ENCODE assay signal across 1 cellular context in the genomic region with DNA sequence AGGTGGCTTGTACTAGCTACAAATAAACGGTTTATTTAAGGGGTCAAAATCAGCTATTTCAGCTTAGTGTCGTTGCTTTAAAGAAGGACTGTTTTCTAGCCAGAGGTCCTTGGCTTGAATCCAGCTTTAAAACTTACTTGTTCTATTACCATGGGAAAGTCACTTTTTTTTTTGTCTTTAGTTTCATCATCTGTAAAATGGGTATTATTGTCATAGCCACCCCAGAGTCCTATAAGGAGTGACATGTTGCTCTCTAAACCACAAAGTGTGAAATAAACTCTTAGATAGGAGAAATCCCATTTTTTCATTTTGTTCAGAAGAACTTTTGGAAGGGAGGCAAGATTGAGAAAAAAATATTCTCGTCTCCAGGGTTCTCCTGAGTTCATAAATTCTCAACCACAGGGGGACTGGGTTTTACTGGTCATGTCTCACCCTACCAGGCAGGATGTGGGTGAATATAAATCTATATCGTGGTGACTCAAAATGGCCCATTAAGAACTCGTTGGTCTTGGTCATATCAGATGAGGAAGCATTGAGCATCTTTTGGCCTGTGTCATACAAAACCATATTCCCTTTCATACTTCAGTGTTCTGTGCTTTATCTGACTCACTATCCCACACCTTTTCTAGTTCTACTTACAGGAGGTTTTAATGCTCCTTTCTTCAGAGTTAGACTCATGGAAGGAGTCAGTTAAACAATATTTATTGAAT.
TF ChIP-seq lines count a peak whose summit lies in the region.

No MANE protein-coding gene starts in this region.

TF ChIP-seq in GM12878, 131 proteins besides CTCF, POLR2A, EP300 and RAD21 (continued from another document and continues in another):
- TF ChIP-seq, protein P1, sequence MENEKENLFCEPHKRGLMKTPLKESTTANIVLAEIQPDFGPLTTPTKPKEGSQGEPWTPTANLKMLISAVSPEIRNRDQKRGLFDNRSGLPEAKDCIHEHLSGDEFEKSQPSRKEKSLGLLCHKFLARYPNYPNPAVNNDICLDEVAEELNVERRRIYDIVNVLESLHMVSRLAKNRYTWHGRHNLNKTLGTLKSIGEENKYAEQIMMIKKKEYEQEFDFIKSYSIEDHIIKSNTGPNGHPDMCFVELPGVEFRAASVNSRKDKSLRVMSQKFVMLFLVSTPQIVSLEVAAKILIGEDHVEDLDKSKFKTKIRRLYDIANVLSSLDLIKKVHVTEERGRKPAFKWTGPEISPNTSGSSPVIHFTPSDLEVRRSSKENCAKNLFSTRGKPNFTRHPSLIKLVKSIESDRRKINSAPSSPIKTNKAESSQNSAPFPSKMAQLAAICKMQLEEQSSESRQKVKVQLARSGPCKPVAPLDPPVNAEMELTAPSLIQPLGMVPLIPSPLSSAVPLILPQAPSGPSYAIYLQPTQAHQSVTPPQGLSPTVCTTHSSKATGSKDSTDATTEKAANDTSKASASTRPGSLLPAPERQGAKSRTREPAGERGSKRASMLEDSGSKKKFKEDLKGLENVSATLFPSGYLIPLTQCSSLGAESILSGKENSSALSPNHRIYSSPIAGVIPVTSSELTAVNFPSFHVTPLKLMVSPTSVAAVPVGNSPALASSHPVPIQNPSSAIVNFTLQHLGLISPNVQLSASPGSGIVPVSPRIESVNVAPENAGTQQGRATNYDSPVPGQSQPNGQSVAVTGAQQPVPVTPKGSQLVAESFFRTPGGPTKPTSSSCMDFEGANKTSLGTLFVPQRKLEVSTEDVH (IDR thresholded peaks at IDR 0.05; ENCODE audit: low read depth, partially characterized antibody), result no peak
- peak; percentile 85; the same call in 1 of the 2 replicates for TF ChIP-seq IRF4 (IDR thresholded peaks at IDR 0.05; ENCODE audit: low read depth, low read length)
- no peak for TF ChIP-seq SIX5 (IDR thresholded peaks at IDR 0.05; ENCODE audit: low read depth, low read length, severe bottlenecking)
- peak; percentile 60; the same call in 1 of the 2 replicates for TF ChIP-seq PML (IDR thresholded peaks at IDR 0.05; ENCODE audit: low read length)
- peak; percentile 69 for TF ChIP-seq CREM (IDR thresholded peaks at IDR 0.05; ENCODE audit: low read depth)
- TF ChIP-seq PAX5 (IDR thresholded peaks at IDR 0.05; ENCODE audit: borderline replicate concordance, low read depth, low read length), result peak; percentile 67; the same call in 1 of the 2 replicates
- TF ChIP-seq IKZF1 (conservative IDR thresholded peaks at IDR 0.05), result 0 out of 2 replicates have a peak, but pooled peaks have one; percentile 12
- no peak for TF ChIP-seq KLF5 (IDR thresholded peaks at IDR 0.05; ENCODE audit: partially characterized antibody)
- no peak for TF ChIP-seq TBL1XR1 (IDR thresholded peaks at IDR 0.05; ENCODE audit: low read depth, low read length)
- peak; percentile 81; the same call in 1 of the 2 replicates for TF ChIP-seq MTA3 (IDR thresholded peaks at IDR 0.05; ENCODE audit: borderline replicate concordance, low read length)
- no peak for TF ChIP-seq SUPT20H (IDR thresholded peaks at IDR 0.05; ENCODE audit: borderline replicate concordance, control insufficient read depth, low read depth, low read length)
- TF ChIP-seq, protein P2, sequence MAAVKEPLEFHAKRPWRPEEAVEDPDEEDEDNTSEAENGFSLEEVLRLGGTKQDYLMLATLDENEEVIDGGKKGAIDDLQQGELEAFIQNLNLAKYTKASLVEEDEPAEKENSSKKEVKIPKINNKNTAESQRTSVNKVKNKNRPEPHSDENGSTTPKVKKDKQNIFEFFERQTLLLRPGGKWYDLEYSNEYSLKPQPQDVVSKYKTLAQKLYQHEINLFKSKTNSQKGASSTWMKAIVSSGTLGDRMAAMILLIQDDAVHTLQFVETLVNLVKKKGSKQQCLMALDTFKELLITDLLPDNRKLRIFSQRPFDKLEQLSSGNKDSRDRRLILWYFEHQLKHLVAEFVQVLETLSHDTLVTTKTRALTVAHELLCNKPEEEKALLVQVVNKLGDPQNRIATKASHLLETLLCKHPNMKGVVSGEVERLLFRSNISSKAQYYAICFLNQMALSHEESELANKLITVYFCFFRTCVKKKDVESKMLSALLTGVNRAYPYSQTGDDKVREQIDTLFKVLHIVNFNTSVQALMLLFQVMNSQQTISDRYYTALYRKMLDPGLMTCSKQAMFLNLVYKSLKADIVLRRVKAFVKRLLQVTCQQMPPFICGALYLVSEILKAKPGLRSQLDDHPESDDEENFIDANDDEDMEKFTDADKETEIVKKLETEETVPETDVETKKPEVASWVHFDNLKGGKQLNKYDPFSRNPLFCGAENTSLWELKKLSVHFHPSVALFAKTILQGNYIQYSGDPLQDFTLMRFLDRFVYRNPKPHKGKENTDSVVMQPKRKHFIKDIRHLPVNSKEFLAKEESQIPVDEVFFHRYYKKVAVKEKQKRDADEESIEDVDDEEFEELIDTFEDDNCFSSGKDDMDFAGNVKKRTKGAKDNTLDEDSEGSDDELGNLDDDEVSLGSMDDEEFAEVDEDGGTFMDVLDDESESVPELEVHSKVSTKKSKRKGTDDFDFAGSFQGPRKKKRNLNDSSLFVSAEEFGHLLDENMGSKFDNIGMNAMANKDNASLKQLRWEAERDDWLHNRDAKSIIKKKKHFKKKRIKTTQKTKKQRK (IDR thresholded peaks at IDR 0.05; ENCODE audit: low read depth, low read length), result no peak
- TF ChIP-seq CBX5 (IDR thresholded peaks at IDR 0.05; ENCODE audit: low read depth), result peak; percentile 22; the same call in 1 of the 2 replicates
- TF ChIP-seq POU2F2 (IDR thresholded peaks at IDR 0.05; ENCODE audit: borderline replicate concordance, low read depth, low read length), result peak; percentile 57; the same call in 1 of the 3 replicates
- 0 out of 2 replicates have a peak, but pooled peaks have one; percentile 11 for TF ChIP-seq YY1 (IDR thresholded peaks at IDR 0.05; ENCODE audit: low read depth, low read length)
- TF ChIP-seq, protein P3, sequence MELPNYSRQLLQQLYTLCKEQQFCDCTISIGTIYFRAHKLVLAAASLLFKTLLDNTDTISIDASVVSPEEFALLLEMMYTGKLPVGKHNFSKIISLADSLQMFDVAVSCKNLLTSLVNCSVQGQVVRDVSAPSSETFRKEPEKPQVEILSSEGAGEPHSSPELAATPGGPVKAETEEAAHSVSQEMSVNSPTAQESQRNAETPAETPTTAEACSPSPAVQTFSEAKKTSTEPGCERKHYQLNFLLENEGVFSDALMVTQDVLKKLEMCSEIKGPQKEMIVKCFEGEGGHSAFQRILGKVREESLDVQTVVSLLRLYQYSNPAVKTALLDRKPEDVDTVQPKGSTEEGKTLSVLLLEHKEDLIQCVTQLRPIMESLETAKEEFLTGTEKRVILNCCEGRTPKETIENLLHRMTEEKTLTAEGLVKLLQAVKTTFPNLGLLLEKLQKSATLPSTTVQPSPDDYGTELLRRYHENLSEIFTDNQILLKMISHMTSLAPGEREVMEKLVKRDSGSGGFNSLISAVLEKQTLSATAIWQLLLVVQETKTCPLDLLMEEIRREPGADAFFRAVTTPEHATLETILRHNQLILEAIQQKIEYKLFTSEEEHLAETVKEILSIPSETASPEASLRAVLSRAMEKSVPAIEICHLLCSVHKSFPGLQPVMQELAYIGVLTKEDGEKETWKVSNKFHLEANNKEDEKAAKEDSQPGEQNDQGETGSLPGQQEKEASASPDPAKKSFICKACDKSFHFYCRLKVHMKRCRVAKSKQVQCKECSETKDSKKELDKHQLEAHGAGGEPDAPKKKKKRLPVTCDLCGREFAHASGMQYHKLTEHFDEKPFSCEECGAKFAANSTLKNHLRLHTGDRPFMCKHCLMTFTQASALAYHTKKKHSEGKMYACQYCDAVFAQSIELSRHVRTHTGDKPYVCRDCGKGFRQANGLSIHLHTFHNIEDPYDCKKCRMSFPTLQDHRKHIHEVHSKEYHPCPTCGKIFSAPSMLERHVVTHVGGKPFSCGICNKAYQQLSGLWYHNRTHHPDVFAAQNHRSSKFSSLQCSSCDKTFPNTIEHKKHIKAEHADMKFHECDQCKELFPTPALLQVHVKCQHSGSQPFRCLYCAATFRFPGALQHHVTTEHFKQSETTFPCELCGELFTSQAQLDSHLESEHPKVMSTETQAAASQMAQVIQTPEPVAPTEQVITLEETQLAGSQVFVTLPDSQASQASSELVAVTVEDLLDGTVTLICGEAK (IDR thresholded peaks at IDR 0.05; ENCODE audit: borderline replicate concordance), result no peak
- no peak for TF ChIP-seq TCF12 (IDR thresholded peaks at IDR 0.05; ENCODE audit: low read depth, low read length)
- 0 out of 2 replicates have a peak, but pooled peaks have one; percentile 13 for TF ChIP-seq SMC3 (IDR thresholded peaks at IDR 0.05; ENCODE audit: borderline replicate concordance, low read length)
- TF ChIP-seq, protein P4, sequence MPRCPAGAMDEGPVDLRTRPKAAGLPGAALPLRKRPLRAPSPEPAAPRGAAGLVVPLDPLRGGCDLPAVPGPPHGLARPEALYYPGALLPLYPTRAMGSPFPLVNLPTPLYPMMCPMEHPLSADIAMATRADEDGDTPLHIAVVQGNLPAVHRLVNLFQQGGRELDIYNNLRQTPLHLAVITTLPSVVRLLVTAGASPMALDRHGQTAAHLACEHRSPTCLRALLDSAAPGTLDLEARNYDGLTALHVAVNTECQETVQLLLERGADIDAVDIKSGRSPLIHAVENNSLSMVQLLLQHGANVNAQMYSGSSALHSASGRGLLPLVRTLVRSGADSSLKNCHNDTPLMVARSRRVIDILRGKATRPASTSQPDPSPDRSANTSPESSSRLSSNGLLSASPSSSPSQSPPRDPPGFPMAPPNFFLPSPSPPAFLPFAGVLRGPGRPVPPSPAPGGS (IDR thresholded peaks at IDR 0.05; ENCODE audit: borderline replicate concordance, insufficient read depth, low read depth, low read length, poor library complexity, severe bottlenecking), result peak; percentile 28
- TF ChIP-seq SREBF2 (IDR thresholded peaks at IDR 0.05; ENCODE audit: low read length), result no peak
- TF ChIP-seq EED (IDR thresholded peaks at IDR 0.05; ENCODE audit: low read depth), result peak; percentile 82
- no peak for TF ChIP-seq SMAD5 (IDR thresholded peaks at IDR 0.05; ENCODE audit: low read depth)
- TF ChIP-seq, protein P5, sequence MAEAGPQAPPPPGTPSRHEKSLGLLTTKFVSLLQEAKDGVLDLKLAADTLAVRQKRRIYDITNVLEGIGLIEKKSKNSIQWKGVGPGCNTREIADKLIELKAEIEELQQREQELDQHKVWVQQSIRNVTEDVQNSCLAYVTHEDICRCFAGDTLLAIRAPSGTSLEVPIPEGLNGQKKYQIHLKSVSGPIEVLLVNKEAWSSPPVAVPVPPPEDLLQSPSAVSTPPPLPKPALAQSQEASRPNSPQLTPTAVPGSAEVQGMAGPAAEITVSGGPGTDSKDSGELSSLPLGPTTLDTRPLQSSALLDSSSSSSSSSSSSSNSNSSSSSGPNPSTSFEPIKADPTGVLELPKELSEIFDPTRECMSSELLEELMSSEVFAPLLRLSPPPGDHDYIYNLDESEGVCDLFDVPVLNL (IDR thresholded peaks at IDR 0.05; ENCODE audit: low read depth, low read length), result no peak
- TF ChIP-seq CREB1 (IDR thresholded peaks at IDR 0.05; ENCODE audit: low read depth), result 0 out of 2 replicates have a peak, but pooled peaks have one; percentile 16
- peak; percentile 76; the same call in 1 of the 2 replicates for TF ChIP-seq ZNF217 (IDR thresholded peaks at IDR 0.05)
- TF ChIP-seq DPF2 (IDR thresholded peaks at IDR 0.05), result 0 out of 2 replicates have a peak, but pooled peaks have one; percentile 36
- TF ChIP-seq FOXK2 (IDR thresholded peaks at IDR 0.05), result no peak
- TF ChIP-seq FOXM1 (IDR thresholded peaks at IDR 0.05; ENCODE audit: low read depth, low read length), result peak; percentile 91; the same call in 1 of the 2 replicates
- TF ChIP-seq RUNX3 (IDR thresholded peaks at IDR 0.05; ENCODE audit: low read length), result peak; percentile 95
- TF ChIP-seq ZBED1 (IDR thresholded peaks at IDR 0.05; ENCODE audit: borderline replicate concordance), result peak; percentile 74; the same call in 1 of the 2 replicates
- no peak for TF ChIP-seq SIN3A (IDR thresholded peaks at IDR 0.05; ENCODE audit: low read depth, low read length)
- TF ChIP-seq MEF2A (IDR thresholded peaks at IDR 0.05; ENCODE audit: insufficient read depth, low read depth, low read length), result 0 out of 2 replicates have a peak, but pooled peaks have one; percentile 24
- TF ChIP-seq, protein P6, sequence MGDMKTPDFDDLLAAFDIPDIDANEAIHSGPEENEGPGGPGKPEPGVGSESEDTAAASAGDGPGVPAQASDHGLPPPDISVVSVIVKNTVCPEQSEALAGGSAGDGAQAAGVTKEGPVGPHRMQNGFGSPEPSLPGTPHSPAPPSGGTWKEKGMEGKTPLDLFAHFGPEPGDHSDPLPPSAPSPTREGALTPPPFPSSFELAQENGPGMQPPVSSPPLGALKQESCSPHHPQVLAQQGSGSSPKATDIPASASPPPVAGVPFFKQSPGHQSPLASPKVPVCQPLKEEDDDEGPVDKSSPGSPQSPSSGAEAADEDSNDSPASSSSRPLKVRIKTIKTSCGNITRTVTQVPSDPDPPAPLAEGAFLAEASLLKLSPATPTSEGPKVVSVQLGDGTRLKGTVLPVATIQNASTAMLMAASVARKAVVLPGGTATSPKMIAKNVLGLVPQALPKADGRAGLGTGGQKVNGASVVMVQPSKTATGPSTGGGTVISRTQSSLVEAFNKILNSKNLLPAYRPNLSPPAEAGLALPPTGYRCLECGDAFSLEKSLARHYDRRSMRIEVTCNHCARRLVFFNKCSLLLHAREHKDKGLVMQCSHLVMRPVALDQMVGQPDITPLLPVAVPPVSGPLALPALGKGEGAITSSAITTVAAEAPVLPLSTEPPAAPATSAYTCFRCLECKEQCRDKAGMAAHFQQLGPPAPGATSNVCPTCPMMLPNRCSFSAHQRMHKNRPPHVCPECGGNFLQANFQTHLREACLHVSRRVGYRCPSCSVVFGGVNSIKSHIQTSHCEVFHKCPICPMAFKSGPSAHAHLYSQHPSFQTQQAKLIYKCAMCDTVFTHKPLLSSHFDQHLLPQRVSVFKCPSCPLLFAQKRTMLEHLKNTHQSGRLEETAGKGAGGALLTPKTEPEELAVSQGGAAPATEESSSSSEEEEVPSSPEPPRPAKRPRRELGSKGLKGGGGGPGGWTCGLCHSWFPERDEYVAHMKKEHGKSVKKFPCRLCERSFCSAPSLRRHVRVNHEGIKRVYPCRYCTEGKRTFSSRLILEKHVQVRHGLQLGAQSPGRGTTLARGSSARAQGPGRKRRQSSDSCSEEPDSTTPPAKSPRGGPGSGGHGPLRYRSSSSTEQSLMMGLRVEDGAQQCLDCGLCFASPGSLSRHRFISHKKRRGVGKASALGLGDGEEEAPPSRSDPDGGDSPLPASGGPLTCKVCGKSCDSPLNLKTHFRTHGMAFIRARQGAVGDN (IDR thresholded peaks at IDR 0.05), result no peak
